ENCODE assay signal across 1 cellular context in genomic region chr12:82708056-82708455, GRCh38.
TF ChIP-seq lines count a peak whose summit lies in the region.

No MANE protein-coding gene starts in this region.

TF ChIP-seq in GM12878, 131 proteins besides CTCF, POLR2A, EP300 and RAD21 (continued from another document):
- TF ChIP-seq CEBPZ (IDR thresholded peaks at IDR 0.05; ENCODE audit: low read depth, low read length) (no peak), FOXK2 (IDR thresholded peaks at IDR 0.05) (no peak), JUNB (IDR thresholded peaks at IDR 0.05) (no peak), IRF3 (IDR thresholded peaks at IDR 0.05) (no peak), ATF2 (IDR thresholded peaks at IDR 0.05; ENCODE audit: low read length) (no peak), GATAD2B (conservative IDR thresholded peaks at IDR 0.05; ENCODE audit: low read depth) (no peak), ZNF384 (IDR thresholded peaks at IDR 0.05; ENCODE audit: borderline replicate concordance, low read depth, low read length) (no peak), YY1 (IDR thresholded peaks at IDR 0.05; ENCODE audit: low read depth, low read length) (no peak), HDAC2 (IDR thresholded peaks at IDR 0.05) (no peak)
